ENCODE assay signal across 10 cellular contexts in the genomic region with DNA sequence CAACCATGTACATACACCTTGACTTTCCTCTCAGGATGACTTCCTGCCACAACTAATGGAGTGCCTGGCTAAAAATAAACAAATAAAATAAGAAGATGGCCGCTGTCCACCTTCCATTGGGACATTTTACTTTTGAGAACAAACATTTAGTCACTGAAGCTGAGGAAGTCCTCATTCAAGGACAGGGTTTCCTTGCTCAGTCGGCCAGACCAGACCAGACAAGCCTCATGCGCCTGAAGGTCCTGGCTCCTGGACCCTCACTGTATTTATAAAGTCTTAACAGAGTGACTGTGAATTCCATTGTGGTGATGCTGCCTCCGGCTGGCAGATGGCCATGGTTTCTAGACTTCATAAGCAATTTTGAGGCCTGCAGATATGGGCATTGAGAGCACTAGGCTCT.
DNase-seq lines count a peak whose midpoint lies in the region; ATAC-seq and TF ChIP-seq lines count a peak whose summit lies in the region.
"Had no signal": no experiment of that assay in that cellular context is flagged by ENCODE, and none has a peak within 500 bp of the region (broad histone marks: within the 10 kb centered on the region; RNA-seq: fewer than 3 reads in every experiment).

No MANE protein-coding gene starts in this region.

- no peak overlapping the region for H3K23ac ChIP-seq in mesenchymal stem cell (ENCODE audit: low read length in 2 of 2)

- no peak overlapping the region for H4K91ac ChIP-seq in mesenchymal stem cell (ENCODE audit: low read length)

- H3K18ac ChIP-seq in mesenchymal stem cell (ENCODE audit: low read depth in 1 of 2, low read length in 2 of 2), result peak overlapping the region; percentile 70 to 92

- H3K36me3 ChIP-seq in mesenchymal stem cell (ENCODE audit: control insufficient read depth in 1 of 2, insufficient read depth in 2 of 2, low read depth in 1 of 2, low read length in 2 of 2) (no peaks in the 10 kb centered on the region), uterus (no peaks in the 10 kb centered on the region)

- no peak overlapping the region for H2BK12ac ChIP-seq in mesenchymal stem cell (ENCODE audit: low read length in 2 of 2)

- peaks cover 21% of the 10 kb centered on the region for H3K79me1 ChIP-seq in mesenchymal stem cell (replicated peaks; ENCODE audit: low read length, poor library complexity, severe bottlenecking)

- peaks cover 7 to 13% of the 10 kb centered on the region in 2 donors for H3K36me3 Mint-ChIP-seq in activated T-cell treated with anti-CD3 and anti-CD28 coated beads, Interleukin-2, amount 50 U/mL, for 72 hours (ENCODE audit: insufficient read depth in 2 of 2)

- no peak for ATAC-seq in activated T-cell treated with anti-CD3 and anti-CD28 coated beads, Interleukin-2, amount 50 U/mL, for 72 hours (replicated peaks in 1 of 2)

- no peak for TF ChIP-seq POLR2A in uterus (IDR thresholded peaks at IDR 0.05)

- H3K27me3 Mint-ChIP-seq in activated T-cell treated with anti-CD3 and anti-CD28 coated beads, Interleukin-2, amount 50 U/mL, for 72 hours (ENCODE audit: low read depth), result no peaks in the 10 kb centered on the region

- peak overlapping the region in 1 of 2 donors; percentile 24 for H3K4me3 Mint-ChIP-seq in activated T-cell treated with anti-CD3 and anti-CD28 coated beads, Interleukin-2, amount 50 U/mL, for 72 hours

- H3K4me3 ChIP-seq in choroid plexus epithelial cell (ENCODE audit: low read depth, low read length) (no peak overlapping the region), mesenchymal stem cell (ENCODE audit: insufficient read depth in 1 of 2, low read depth in 1 of 2, low read length in 2 of 2) (no peak overlapping the region), uterus (no peak overlapping the region)

- H3K4me1 ChIP-seq in mesenchymal stem cell (ENCODE audit: control insufficient read depth, insufficient read depth, low read depth, low read length) (peaks cover 6% of the 10 kb centered on the region), uterus (peaks cover 0 to 6% of the 10 kb centered on the region in 2 donors)

- TF ChIP-seq CTCF in choroid plexus epithelial cell (conservative IDR thresholded peaks at IDR 0.05; ENCODE audit: low read depth, low read length), result no peak
- TF ChIP-seq CTCF in uterus (IDR thresholded peaks at IDR 0.05), result no peak

- no peaks in the 10 kb centered on the region for H3K9me3 ChIP-seq in mesenchymal stem cell (ENCODE audit: control insufficient read depth, low read length)
- no peaks in the 10 kb centered on the region for H3K9me3 ChIP-seq in uterus

- no peak overlapping the region for H2BK15ac ChIP-seq in mesenchymal stem cell (ENCODE audit: low read depth, poor library complexity, severe bottlenecking)

- peak overlapping the region; percentile 84 for H2AK5ac ChIP-seq in mesenchymal stem cell (ENCODE audit: low read length, severe bottlenecking)

- H3K4ac ChIP-seq in mesenchymal stem cell (ENCODE audit: low read depth in 1 of 2, low read length in 2 of 2), result peak overlapping the region in 1 of 2 experiments; percentile 12

- H2BK120ac ChIP-seq in mesenchymal stem cell (ENCODE audit: low read depth, low read length), result peak overlapping the region; percentile 71

- no peaks in the 10 kb centered on the region for H3K9me3 Mint-ChIP-seq in activated T-cell treated with anti-CD3 and anti-CD28 coated beads, Interleukin-2, amount 50 U/mL, for 72 hours
- H3K9me3 Mint-ChIP-seq: activated T-helper 2 cell treated with anti-CD3 and anti-CD28 coated beads, Interferon-gamma antibody, Interleukin-2, Interleukin-4, amounts not matched to agents 10 μg/mL and 5 μg/mL and 100 μg/mL, durations not matched to agents 14 hours and 24 hours and 36 hours had no signal

- 0% methylated on average over 4 of the region's 4 CpGs for WGBS in mesenchymal stem cell

- H3K9ac ChIP-seq in mesenchymal stem cell (ENCODE audit: low read length), result peak overlapping the region; percentile 61

- H3K4me2 ChIP-seq in mesenchymal stem cell (ENCODE audit: low read length, poor library complexity, severe bottlenecking), result no peak overlapping the region

- no peaks in the 10 kb centered on the region for H3K27me3 ChIP-seq in mesenchymal stem cell (ENCODE audit: control insufficient read depth in 1 of 2, insufficient read depth in 1 of 2, low read length in 2 of 2)
- no peaks in the 10 kb centered on the region for H3K27me3 ChIP-seq in uterus

- H3K14ac ChIP-seq in mesenchymal stem cell (ENCODE audit: low read length in 2 of 2), result no peak overlapping the region

- intact Hi-C loops in uterus (cut with DNase I; ENCODE audit: low total_unique reads), result no loop called here

- no peak for DNase-seq in activated T-cell treated with anti-CD3 and anti-CD28 coated beads, Interleukin-2, amount 50 U/mL, for 72 hours
- DNase-seq in activated T-cell treated with anti-CD3 and anti-CD28 coated beads, Interleukin-2, amount 50 U/mL, for 1 hour, result no peak
- DNase-seq in choroid plexus epithelial cell (ENCODE audit: low read depth) (peak; percentile 97), mesenchymal stem cell (peak; percentile 95), uterus (peak; percentile 67 to 80), NCI-H1436 (lab: John Stamatoyannopoulos, UW) (no peak), NCI-H526 (lab: John Stamatoyannopoulos, UW) (no peak)
- DNase-seq in stimulated activated CD4-positive, alpha-beta T cell treated with anti-CD3 and anti-CD28 coated beads, Interleukin-4, amount 100 ng/mL, for 1 hour, result no peak

- no peak overlapping the region for H4K8ac ChIP-seq in mesenchymal stem cell (ENCODE audit: low read length)

- H3K27ac ChIP-seq in mesenchymal stem cell (ENCODE audit: low read length, poor library complexity, severe bottlenecking) (peak overlapping the region; percentile 93), uterus (peak overlapping the region; percentile 47 to 73)
- H3K27ac ChIP-seq: C4-2B had no signal

- peaks cover 91% of the 10 kb centered on the region for H3K4me1 Mint-ChIP-seq in activated T-cell treated with anti-CD3 and anti-CD28 coated beads, Interleukin-2, amount 50 U/mL, for 72 hours (ENCODE audit: low read depth)

- H2BK5ac ChIP-seq in mesenchymal stem cell (ENCODE audit: low read depth, low read length, poor library complexity, severe bottlenecking), result peak overlapping the region; percentile 71

- H3K27ac Mint-ChIP-seq in activated T-cell treated with anti-CD3 and anti-CD28 coated beads, Interleukin-2, amount 50 U/mL, for 72 hours, result peak overlapping the region; percentile 89

- no peak overlapping the region for H2AFZ ChIP-seq in mesenchymal stem cell (ENCODE audit: low read depth, low read length)

Comparison
In these comparisons a context has a peak if more than half of its experiments do, and no peak if none do; other contexts are left out.
1. DNase-seq: peak in choroid plexus epithelial cell (single experiment), mesenchymal stem cell (single experiment) and uterus (2 of 2); none in activated T-cell treated with anti-CD3 and anti-CD28 coated beads, Interleukin-2, amount 50 U/mL, for 72 hours (0 of 2), activated T-cell treated with anti-CD3 and anti-CD28 coated beads, Interleukin-2, amount 50 U/mL, for 1 hour (single experiment), stimulated activated CD4-positive, alpha-beta T cell treated with anti-CD3 and anti-CD28 coated beads, Interleukin-4, amount 100 ng/mL, for 1 hour (single experiment), NCI-H1436 (single experiment) and NCI-H526 (0 of 2).